In genomic region chr11:86523738-86524602, GRCh38 we compare ENCODE assay signal across 8 cellular contexts.
DNase-seq lines count a peak whose midpoint lies in the region; TF ChIP-seq lines count a peak whose summit lies in the region.

No MANE protein-coding gene starts in this region.

- intact Hi-C loops in posterior vena cava (cut with DNase I): no loop called here

- POLR2A ChIA-PET in RWPE1 (lab: Yijun Ruan, JAX; ENCODE audit: low non-redundant PET): interaction anchor here (0.7 kb wide), 1 partner anchor 52 kb away, joined by 3 read pairs; no protein-coding TSS in a partner anchor

- DNase-seq in GM03348 (ENCODE audit: low spot score) (peak; percentile 75), RWPE1 (ENCODE audit: low spot score) (peak; percentile 92), fibroblast of pulmonary artery (ENCODE audit: low read depth) (peak; percentile 93), pulmonary artery endothelial cell (ENCODE audit: low read depth, low spot score) (peak; percentile 94), NCI-H187 treated with DMSO at 0.1 percent for 48 hours (lab: John Stamatoyannopoulos, UW) (no peak), NCI-H524 treated with DMSO at 0.1 percent for 48 hours (lab: John Stamatoyannopoulos, UW) (no peak), posterior vena cava (ENCODE audit: low spot score) (no peak)
- DNase-seq in activated naive CD4-positive, alpha-beta T cell (lab: John Stamatoyannopoulos, UW): no peak

- CTCF ChIA-PET in RWPE1 (lab: Yijun Ruan, JAX): interaction anchor here (0.6 to 0.7 kb wide), 2 partner anchors 71 to 860 kb away, joined by 3 to 4 read pairs; no protein-coding TSS in a partner anchor

- H3K27ac ChIP-seq in RWPE1: no peak overlapping the region

- TF ChIP-seq CTCF in RWPE1 (conservative IDR thresholded peaks at IDR 0.05; ENCODE audit: low read depth) (no peak), fibroblast of pulmonary artery (IDR thresholded peaks at IDR 0.05; ENCODE audit: low read length, missing control alignments) (no peak)

- no peak overlapping the region for H3K4me3 ChIP-seq in fibroblast of pulmonary artery (replicated peaks; ENCODE audit: low read depth, low read length)

Comparison
In these comparisons a context has a peak if more than half of its experiments do, and no peak if none do; other contexts are left out.
1. DNase-seq: peak in GM03348 (single experiment), RWPE1 (single experiment), fibroblast of pulmonary artery (single experiment) and pulmonary artery endothelial cell (single experiment); none in NCI-H187 treated with DMSO at 0.1 percent for 48 hours (single experiment), NCI-H524 treated with DMSO at 0.1 percent for 48 hours (single experiment), posterior vena cava (single experiment) and activated naive CD4-positive, alpha-beta T cell (0 of 4).